Comparison of ENCODE assay signal across 1 cellular context in the genomic region with DNA sequence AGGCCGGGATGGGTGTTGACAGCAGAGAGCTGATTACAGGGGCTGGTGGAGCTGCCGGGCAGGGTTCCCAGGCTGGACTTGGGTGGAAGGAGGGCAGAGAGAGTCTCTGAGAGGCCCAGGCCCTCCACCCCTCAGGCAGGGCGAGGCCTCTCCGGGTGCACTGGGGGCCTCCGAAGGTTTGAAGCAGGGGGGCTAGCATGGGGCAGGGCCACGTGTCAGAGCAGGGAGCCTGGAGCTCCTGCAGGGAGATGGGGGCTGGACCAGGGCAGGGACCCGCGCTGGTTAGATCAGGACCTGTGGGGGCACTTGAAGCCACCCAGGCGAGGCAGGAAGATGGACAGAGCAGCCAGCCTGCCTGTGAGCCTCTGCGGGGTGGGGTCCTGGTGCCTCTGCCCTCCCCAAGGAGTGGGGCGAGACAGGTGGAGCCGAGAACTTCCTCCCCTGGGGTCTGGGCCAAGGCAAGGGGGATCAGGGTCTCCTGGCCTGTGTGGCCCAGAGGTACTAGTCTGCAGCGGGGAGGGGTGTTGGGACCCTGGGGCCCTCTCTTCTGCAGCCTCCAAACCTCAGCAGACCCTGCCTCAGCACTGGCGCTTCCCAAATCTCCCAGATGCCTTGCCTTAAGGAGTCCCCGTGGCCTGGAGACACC.
TF ChIP-seq lines count a peak whose summit lies in the region.

No MANE protein-coding gene starts in this region.

TF ChIP-seq in H1, 55 proteins besides CTCF, POLR2A, EP300 and RAD21:
- TF ChIP-seq SIX5 (IDR thresholded peaks at IDR 0.05; ENCODE audit: low read depth, low read length) (no peak), EGR1 (IDR thresholded peaks at IDR 0.05; ENCODE audit: borderline replicate concordance, low read depth, low read length) (no peak), NANOG (IDR thresholded peaks at IDR 0.05; ENCODE audit: insufficient read depth, low read depth, low read length, poor library complexity, severe bottlenecking) (no peak), SIRT6 (IDR thresholded peaks at IDR 0.05; ENCODE audit: low read length) (no peak), SIN3A (conservative IDR thresholded peaks at IDR 0.05 in 1 of 2, IDR thresholded peaks at IDR 0.05 in 1 of 2; ENCODE audit: low read depth in 1 of 2, low read length in 2 of 2) (0 out of 4 replicates have a peak, but pooled peaks of 1 of the 2 experiments have one; percentile 15), TAF7 (optimal IDR thresholded peaks at IDR 0.05; ENCODE audit: borderline replicate concordance, low read depth, low read length) (no peak), NRF1 (IDR thresholded peaks at IDR 0.05; ENCODE audit: low read depth, low read length) (no peak)
